Comparison of ENCODE assay signal across 16 cellular contexts in genomic region chr5:27947088-27947487, GRCh38.
DNase-seq lines count a peak whose midpoint lies in the region; TF ChIP-seq lines count a peak whose summit lies in the region.
"Had no signal": no experiment of that assay in that cellular context is flagged by ENCODE, and none has a peak within 500 bp of the region (broad histone marks: within the 10 kb centered on the region; RNA-seq: fewer than 3 reads in every experiment).

No MANE protein-coding gene starts in this region.

- no peak overlapping the region for H3K27ac ChIP-seq in neural progenitor cell
- H3K27ac ChIP-seq in Peyer's patch = no peak overlapping the region
- H3K27ac ChIP-seq: adrenal gland, left ventricle myocardium inferior, SJSA1, skin epidermis, testis had no signal

- no peaks in the 10 kb centered on the region for H3K36me3 Mint-ChIP-seq in neural progenitor cell

- no peak overlapping the region for H3K4me2 ChIP-seq in neural progenitor cell

- H3K4me1 Mint-ChIP-seq in neural progenitor cell = peaks cover 7% of the 10 kb centered on the region

- H3K4me1 ChIP-seq in neural progenitor cell = no peaks in the 10 kb centered on the region
- no peaks in the 10 kb centered on the region for H3K4me1 ChIP-seq in Peyer's patch
- H3K4me1 ChIP-seq: adrenal gland, left ventricle myocardium inferior, SJSA1, testis had no signal

- H2AFZ ChIP-seq in neural progenitor cell (replicated peaks) = no peak overlapping the region

- no peak overlapping the region for H3K9ac ChIP-seq in neural progenitor cell

- H4K20me1 ChIP-seq in neural progenitor cell (ENCODE audit: low read depth) = no peaks in the 10 kb centered on the region

- H3K9me3 Mint-ChIP-seq in neural progenitor cell = no peaks in the 10 kb centered on the region

- no peak for TF ChIP-seq CTCF in neural progenitor cell (IDR thresholded peaks at IDR 0.05)
- no peak for TF ChIP-seq CTCF in Peyer's patch (IDR thresholded peaks at IDR 0.05)

- H3F3A ChIP-seq in neural progenitor cell (ENCODE audit: low read depth) = no peaks in the 10 kb centered on the region

- no peaks in the 10 kb centered on the region for H3K79me2 ChIP-seq in neural progenitor cell (ENCODE audit: low read depth)

- H3K27me3 ChIP-seq in MG63 (no peaks in the 10 kb centered on the region), neural progenitor cell (no peaks in the 10 kb centered on the region), Peyer's patch (no peaks in the 10 kb centered on the region)
- H3K27me3 ChIP-seq: adrenal gland, SJSA1, testis had no signal

- H3K36me3 ChIP-seq in MG63 (no peaks in the 10 kb centered on the region), neural progenitor cell (no peaks in the 10 kb centered on the region), Peyer's patch (no peaks in the 10 kb centered on the region)
- H3K36me3 ChIP-seq: adrenal gland, left ventricle myocardium inferior, SJSA1 had no signal

- H3K27ac Mint-ChIP-seq in neural progenitor cell = no peak overlapping the region

- no peaks in the 10 kb centered on the region for H3K9me3 ChIP-seq in MG63
- H3K9me3 ChIP-seq in neural progenitor cell (ENCODE audit: low read depth) = no peaks in the 10 kb centered on the region
- H3K9me3 ChIP-seq in Peyer's patch = peaks cover 0 to 6% (median 0%) of the 10 kb centered on the region in 4 donors
- H3K9me3 ChIP-seq: SJSA1, testis had no signal

- H3K4me3 Mint-ChIP-seq in neural progenitor cell = no peak overlapping the region

- H3K27me3 Mint-ChIP-seq in neural progenitor cell (ENCODE audit: insufficient read depth, low read depth) = no peaks in the 10 kb centered on the region

- DNase-seq in D341Med (ENCODE audit: low spot score) (peak; percentile 26), MG63 (peak; percentile 25), cerebellar cortex (ENCODE audit: low spot score) (peak; percentile 3), neural progenitor cell (ENCODE audit: low spot score) (peak; percentile 5), A172 (ENCODE audit: low spot score) (no peak), Peyer's patch (no peak), SHP77 (lab: John Stamatoyannopoulos, UW) (no peak)
- DNase-seq: adrenal gland, GOT3, hypothalamus, IMR-90, left ventricle myocardium inferior, NCI-H1092, testis had no signal

- no peak for TF ChIP-seq POLR2A in Peyer's patch (IDR thresholded peaks at IDR 0.05)

- H3K4me3 ChIP-seq in MG63 = no peak overlapping the region
- H3K4me3 ChIP-seq in neural progenitor cell = no peak overlapping the region
- no peak overlapping the region for H3K4me3 ChIP-seq in Peyer's patch
- H3K4me3 ChIP-seq: adrenal gland, left ventricle myocardium inferior, SJSA1, skin epidermis, testis had no signal

Comparison
In these comparisons a context has a peak if more than half of its experiments do, and no peak if none do; other contexts are left out.
1. DNase-seq: peak in D341Med (single experiment), MG63 (single experiment), cerebellar cortex (single experiment) and neural progenitor cell (single experiment); none in A172 (single experiment), Peyer's patch (0 of 3) and SHP77 (0 of 2).